In genomic region chr3:112848196-112848595, GRCh38 we compare ENCODE assay signal across 13 cellular contexts. TPM values are rescaled to one million over a fixed set of nuclear protein-coding genes. Genes with fewer than 3 reads are reported as not detected.
DNase-seq lines count a peak whose midpoint lies in the region; ATAC-seq, FAIRE-seq and TF ChIP-seq lines count a peak whose summit lies in the region.
"Had no signal": no experiment of that assay in that cellular context is flagged by ENCODE, and none has a peak within 500 bp of the region (broad histone marks: within the 10 kb centered on the region; RNA-seq: fewer than 3 reads in every experiment).

No MANE protein-coding gene starts in this region.

- no peak for FAIRE-seq in HTR-8/SVneo (lab: Jason Lieb, UNC)
- FAIRE-seq: A549, H1 had no signal

- no peaks in the 10 kb centered on the region for H3K9me2 ChIP-seq in MM.1S (replicated peaks; ENCODE audit: insufficient read depth, low read length)

- H3K4me2 ChIP-seq in MM.1S (ENCODE audit: low read depth, low read length): peak overlapping the region; percentile 38
- H3K4me2 ChIP-seq: A549 had no signal

- no peak overlapping the region for H3K4me3 Mint-ChIP-seq in activated CD4-positive, alpha-beta T cell treated with anti-CD3 and anti-CD28 coated beads, Interleukin-2, amount 10 ng/mL, durations not matched to agents 7 days and 5 days
- no peak overlapping the region for H3K4me3 Mint-ChIP-seq in activated naive CD8-positive, alpha-beta T cell treated with anti-CD3 and anti-CD28 coated beads for 36 hours
- H3K4me3 Mint-ChIP-seq in stimulated activated effector memory CD8-positive, alpha-beta T cell treated with anti-CD3 and anti-CD28 coated beads, Interleukin-12 subunit alpha, Interleukin-12 subunit beta, amount 100 ng/mL, for 72 hours: peak overlapping the region; percentile 2

- no peak for TF ChIP-seq CTCF in MM.1S (IDR thresholded peaks at IDR 0.05; ENCODE audit: low read length)

- CTCF ChIA-PET in activated CD4-positive, alpha-beta T cell treated with anti-CD3 and anti-CD28 coated beads, Interleukin-2, amount 10 ng/mL, durations not matched to agents 7 days and 5 days (lab: Charles Lee): interaction anchor here (1.3 to 1.7 kb wide), 2 partner anchors 14 to 205 kb away, joined by 3 read pairs; no protein-coding TSS in a partner anchor

- peak overlapping the region; percentile 3; the same call in 1 of the 2 replicates for H2AFZ ChIP-seq in MM.1S (ENCODE audit: low read length)

- peak overlapping the region; percentile 21; the same call in 1 of the 2 replicates for H3K27ac ChIP-seq in MM.1S (ENCODE audit: low read length)
- H3K27ac ChIP-seq: A549, SK-N-MC had no signal

- H3K36me3 ChIP-seq in MM.1S (replicated peaks; ENCODE audit: insufficient read depth, low read length): no peaks in the 10 kb centered on the region

- H3K4me3 ChIP-seq in MM.1S (ENCODE audit: low read length): no peak overlapping the region
- H3K4me3 ChIP-seq: A549, SK-N-MC had no signal

- no peaks in the 10 kb centered on the region for H3K79me2 ChIP-seq in MM.1S (ENCODE audit: low read length)

- H3K27me3 ChIP-seq in MM.1S (replicated peaks; ENCODE audit: insufficient read depth, low read length): no peaks in the 10 kb centered on the region

- no peaks in the 10 kb centered on the region for H4K20me1 ChIP-seq in MM.1S (ENCODE audit: insufficient read depth, low read length)

- H3K9ac ChIP-seq in MM.1S (ENCODE audit: low read length): no peak overlapping the region

- peaks cover 44% of the 10 kb centered on the region for H3K9me3 Mint-ChIP-seq in activated CD4-positive, alpha-beta T cell treated with anti-CD3 and anti-CD28 coated beads, Interleukin-2, amount 10 ng/mL, durations not matched to agents 7 days and 5 days
- H3K9me3 Mint-ChIP-seq in activated naive CD8-positive, alpha-beta T cell treated with anti-CD3 and anti-CD28 coated beads for 36 hours: peaks cover 32% of the 10 kb centered on the region
- peaks cover 21% of the 10 kb centered on the region for H3K9me3 Mint-ChIP-seq in stimulated activated effector memory CD8-positive, alpha-beta T cell treated with anti-CD3 and anti-CD28 coated beads, Interleukin-12 subunit alpha, Interleukin-12 subunit beta, amount 100 ng/mL, for 72 hours

- peaks cover 21% of the 10 kb centered on the region for H3K36me3 Mint-ChIP-seq in activated CD4-positive, alpha-beta T cell treated with anti-CD3 and anti-CD28 coated beads, Interleukin-2, amount 10 ng/mL, durations not matched to agents 7 days and 5 days (ENCODE audit: low read depth)
- peaks cover 26% of the 10 kb centered on the region for H3K36me3 Mint-ChIP-seq in activated naive CD8-positive, alpha-beta T cell treated with anti-CD3 and anti-CD28 coated beads for 36 hours
- H3K36me3 Mint-ChIP-seq in stimulated activated effector memory CD8-positive, alpha-beta T cell treated with anti-CD3 and anti-CD28 coated beads, Interleukin-12 subunit alpha, Interleukin-12 subunit beta, amount 100 ng/mL, for 72 hours: no peaks in the 10 kb centered on the region

- ATAC-seq in stimulated activated effector memory CD8-positive, alpha-beta T cell treated with anti-CD3 and anti-CD28 coated beads, Interleukin-12 subunit alpha, Interleukin-12 subunit beta, amount 100 ng/mL, for 72 hours: no peak
- no peak for ATAC-seq in GM18505 (IDR thresholded peaks at IDR 0.05; ENCODE audit: unreplicated experiment)
- ATAC-seq: A549 had no signal

- peak; percentile 24 for DNase-seq in activated CD4-positive, alpha-beta T cell treated with anti-CD3 and anti-CD28 coated beads, Interleukin-2, amount 10 ng/mL, durations not matched to agents 7 days and 5 days
- no peak for DNase-seq in activated CD4-positive, alpha-beta T cell treated with anti-CD3 and anti-CD28 coated beads for 48 hours
- DNase-seq in MM.1S (peak; percentile 67), HTR-8/SVneo (ENCODE audit: insufficient read length, low spot score) (no peak), GOT3 (lab: John Stamatoyannopoulos, UW) (no peak)
- no peak for DNase-seq in activated naive CD8-positive, alpha-beta T cell treated with anti-CD3 and anti-CD28 coated beads for 36 hours
- no peak for DNase-seq in stimulated activated effector memory CD8-positive, alpha-beta T cell treated with anti-CD3 and anti-CD28 coated beads, Interleukin-12 subunit alpha, Interleukin-12 subunit beta, amount 100 ng/mL, for 72 hours (ENCODE audit: low spot score in 2 of 2)
- DNase-seq: Calu3 had no signal

- H3K27me3 Mint-ChIP-seq in activated CD4-positive, alpha-beta T cell treated with anti-CD3 and anti-CD28 coated beads, Interleukin-2, amount 10 ng/mL, durations not matched to agents 7 days and 5 days: no peaks in the 10 kb centered on the region
- no peaks in the 10 kb centered on the region for H3K27me3 Mint-ChIP-seq in activated naive CD8-positive, alpha-beta T cell treated with anti-CD3 and anti-CD28 coated beads for 36 hours

- peaks cover 23% of the 10 kb centered on the region for H3K4me1 Mint-ChIP-seq in activated CD4-positive, alpha-beta T cell treated with anti-CD3 and anti-CD28 coated beads, Interleukin-2, amount 10 ng/mL, durations not matched to agents 7 days and 5 days
- H3K4me1 Mint-ChIP-seq in activated naive CD8-positive, alpha-beta T cell treated with anti-CD3 and anti-CD28 coated beads for 36 hours: peaks cover 24% of the 10 kb centered on the region
- H3K4me1 Mint-ChIP-seq in stimulated activated effector memory CD8-positive, alpha-beta T cell treated with anti-CD3 and anti-CD28 coated beads, Interleukin-12 subunit alpha, Interleukin-12 subunit beta, amount 100 ng/mL, for 72 hours: peaks cover 32% of the 10 kb centered on the region

- H3F3A ChIP-seq in MM.1S (ENCODE audit: insufficient read depth, low read length): no peaks in the 10 kb centered on the region

- H3K4me1 ChIP-seq in MM.1S (ENCODE audit: low read length): peaks cover 17% of the 10 kb centered on the region
- H3K4me1 ChIP-seq: A549 had no signal

- no peak for TF ChIP-seq POLR2A in GM18505 (IDR thresholded peaks at IDR 0.05; ENCODE audit: borderline replicate concordance, extremely low read depth, insufficient read depth, insufficient read length)

- peak overlapping the region; percentile 83 for H3K27ac Mint-ChIP-seq in activated CD4-positive, alpha-beta T cell treated with anti-CD3 and anti-CD28 coated beads, Interleukin-2, amount 10 ng/mL, durations not matched to agents 7 days and 5 days
- H3K27ac Mint-ChIP-seq in activated naive CD8-positive, alpha-beta T cell treated with anti-CD3 and anti-CD28 coated beads for 36 hours: peak overlapping the region; percentile 80
- H3K27ac Mint-ChIP-seq in stimulated activated effector memory CD8-positive, alpha-beta T cell treated with anti-CD3 and anti-CD28 coated beads, Interleukin-12 subunit alpha, Interleukin-12 subunit beta, amount 100 ng/mL, for 72 hours: peak overlapping the region; percentile 8

- H3K9me3 ChIP-seq in MM.1S (replicated peaks; ENCODE audit: insufficient read depth, low read length): no peaks in the 10 kb centered on the region

- POLR2A ChIA-PET in activated CD4-positive, alpha-beta T cell treated with anti-CD3 and anti-CD28 coated beads, Interleukin-2, amount 10 ng/mL, durations not matched to agents 7 days and 5 days (lab: Charles Lee): no interaction called here

RNA-seq across cellular contexts. Expression of gene CD200R1L, which starts 1.5 kb away (rescaled TPM):
- total RNA-seq in activated CD4-positive, alpha-beta T cell treated with anti-CD3 and anti-CD28 coated beads, Interleukin-2, amount 10 ng/mL, durations not matched to agents 7 days and 5 days: not detected
- not detected for total RNA-seq in activated naive CD8-positive, alpha-beta T cell treated with anti-CD3 and anti-CD28 coated beads for 36 hours
- total RNA-seq: Calu3, dermis microvascular lymphatic vessel endothelial cell, H1 had no signal

Comparison
In these comparisons a context has a peak if more than half of its experiments do, and no peak if none do; other contexts are left out.
1. DNase-seq: peak in activated CD4-positive, alpha-beta T cell treated with anti-CD3 and anti-CD28 coated beads, Interleukin-2, amount 10 ng/mL, durations not matched to agents 7 days and 5 days (single experiment) and MM.1S (single experiment); none in activated CD4-positive, alpha-beta T cell treated with anti-CD3 and anti-CD28 coated beads for 48 hours (single experiment), activated naive CD8-positive, alpha-beta T cell treated with anti-CD3 and anti-CD28 coated beads for 36 hours (single experiment), stimulated activated effector memory CD8-positive, alpha-beta T cell treated with anti-CD3 and anti-CD28 coated beads, Interleukin-12 subunit alpha, Interleukin-12 subunit beta, amount 100 ng/mL, for 72 hours (0 of 2), HTR-8/SVneo (single experiment) and GOT3 (single experiment).
2. H3K27ac Mint-ChIP-seq: peak in every context shown above with its lines; median percentile 83 in activated CD4-positive, alpha-beta T cell treated with anti-CD3 and anti-CD28 coated beads, Interleukin-2, amount 10 ng/mL, durations not matched to agents 7 days and 5 days; 80 in activated naive CD8-positive, alpha-beta T cell treated with anti-CD3 and anti-CD28 coated beads for 36 hours; 8 in stimulated activated effector memory CD8-positive, alpha-beta T cell treated with anti-CD3 and anti-CD28 coated beads, Interleukin-12 subunit alpha, Interleukin-12 subunit beta, amount 100 ng/mL, for 72 hours.